In the genomic region with DNA sequence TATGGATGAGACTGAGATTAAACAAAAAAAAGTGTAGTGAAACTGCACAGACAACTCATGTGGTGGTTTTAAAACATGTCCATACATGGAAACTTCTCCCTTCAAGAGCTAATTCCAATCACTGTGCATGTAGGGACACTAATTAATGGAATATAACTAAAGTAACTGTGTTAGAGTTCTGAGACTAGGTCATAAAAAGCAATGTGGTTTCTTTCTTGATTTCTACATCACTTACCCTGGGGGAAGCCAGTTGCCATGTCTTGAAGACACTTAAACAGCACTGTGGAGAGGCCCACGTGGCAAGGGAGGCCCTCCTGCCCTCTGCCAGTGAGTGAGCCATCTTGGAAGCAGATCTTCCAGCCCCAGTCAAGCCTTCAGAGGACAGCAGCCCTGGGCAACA, we compare ENCODE assay signal across 27 cellular contexts.
DNase-seq lines count a peak whose midpoint lies in the region; ATAC-seq, FAIRE-seq and TF ChIP-seq lines count a peak whose summit lies in the region.
"Had no signal": no experiment of that assay in that cellular context is flagged by ENCODE, and none has a peak within 500 bp of the region (broad histone marks: within the 10 kb centered on the region; RNA-seq: fewer than 3 reads in every experiment).

No MANE protein-coding gene starts in this region.

- H3K9me3 ChIP-seq in Karpas-422 (ENCODE audit: low read length) (no peaks in the 10 kb centered on the region), SK-N-MC (ENCODE audit: low read depth, low read length) (no peaks in the 10 kb centered on the region), keratinocyte (ENCODE audit: control insufficient read depth, low read depth, low read length) (no peaks in the 10 kb centered on the region), left lung (no peaks in the 10 kb centered on the region), colonic mucosa (no peaks in the 10 kb centered on the region)
- H3K9me3 ChIP-seq: gastrocnemius medialis, mucosa of descending colon, right lobe of liver had no signal

- no peak for FAIRE-seq in keratinocyte (lab: Jason Lieb, UNC)
- FAIRE-seq: D721Med had no signal

- H2AFZ ChIP-seq in Karpas-422 (ENCODE audit: low read length) (peak overlapping the region; percentile 45; the same call in 1 of the 2 replicates), keratinocyte (ENCODE audit: control insufficient read depth, low read length) (peak overlapping the region; percentile 11)
- H2AFZ ChIP-seq: GM23338, parathyroid adenoma had no signal

- TF ChIP-seq CTCF in keratinocyte (optimal IDR thresholded peaks at IDR 0.05 in 1 of 3, IDR thresholded peaks at IDR 0.05 in 1 of 3, conservative IDR thresholded peaks at IDR 0.05 in 1 of 3; ENCODE audit: extremely low read depth in 1 of 3, insufficient read depth in 2 of 3, low read length in 3 of 3) (no peak), left lung (IDR thresholded peaks at IDR 0.05) (no peak), colonic mucosa (IDR thresholded peaks at IDR 0.05) (no peak)

- intact Hi-C loops in left lung (cut with DNase I) (no loop called here), colonic mucosa (cut with DNase I) (loop anchor here (5.0 kb wide), 2 partner anchors 91 to 124 kb away; no protein-coding TSS in a partner anchor)

- no peak overlapping the region for H3K9ac ChIP-seq in Karpas-422 (ENCODE audit: low read length)
- no peak overlapping the region for H3K9ac ChIP-seq in SK-N-MC (ENCODE audit: insufficient read length)
- no peak overlapping the region for H3K9ac ChIP-seq in keratinocyte (ENCODE audit: control insufficient read depth, extremely low read depth, insufficient read depth, low read length)
- no peak overlapping the region for H3K9ac ChIP-seq in colonic mucosa (ENCODE audit: low read depth in 2 of 2, low read length in 2 of 2)
- H3K9ac ChIP-seq: parathyroid adenoma had no signal

- dilution Hi-C loops in keratinocyte (cut with MboI; ENCODE audit: extremely low pct_ligation_motif_present, low sequenced_read_pairs), result no loop called here

- H3K9me2 ChIP-seq in Karpas-422 (replicated peaks; ENCODE audit: insufficient read depth, low read length), result no peaks in the 10 kb centered on the region

- H3K9me1 ChIP-seq in keratinocyte (ENCODE audit: control insufficient read depth, extremely low read depth, insufficient read depth, low read length), result peaks cover 3% of the 10 kb centered on the region

- H3K27ac ChIP-seq in Karpas-422 (ENCODE audit: low read length), result peak overlapping the region; percentile 90
- H3K27ac ChIP-seq in SK-N-MC, result peak overlapping the region; percentile 71
- peak overlapping the region; percentile 42 for H3K27ac ChIP-seq in keratinocyte (ENCODE audit: control insufficient read depth, insufficient read depth, low read length)
- H3K27ac ChIP-seq in left lung, result no peak overlapping the region
- H3K27ac ChIP-seq in colonic mucosa, result no peak overlapping the region
- H3K27ac ChIP-seq: parathyroid adenoma, right lobe of liver had no signal

- H3K79me2 ChIP-seq in Karpas-422 (ENCODE audit: low read length) (no peaks in the 10 kb centered on the region), keratinocyte (ENCODE audit: control insufficient read depth, insufficient read depth, low read length) (peaks cover 5% of the 10 kb centered on the region)

- H3K4me2 ChIP-seq in Karpas-422 (ENCODE audit: low read depth, low read length, poor library complexity, severe bottlenecking) (peak overlapping the region; percentile 57), keratinocyte (ENCODE audit: control insufficient read depth, extremely low read depth, insufficient read depth, low read depth, low read length) (no peak overlapping the region)
- H3K4me2 ChIP-seq: GM23338 had no signal

- no peaks in the 10 kb centered on the region for H3K27me3 ChIP-seq in Karpas-422 (ENCODE audit: low read length)
- no peaks in the 10 kb centered on the region for H3K27me3 ChIP-seq in keratinocyte (ENCODE audit: control insufficient read depth, extremely low read depth, insufficient read depth, low read length)
- no peaks in the 10 kb centered on the region for H3K27me3 ChIP-seq in left lung
- no peaks in the 10 kb centered on the region for H3K27me3 ChIP-seq in colonic mucosa
- H3K27me3 ChIP-seq: gastrocnemius medialis, right lobe of liver had no signal

- H3K4me3 ChIP-seq in Karpas-422 (ENCODE audit: low read length) (no peak overlapping the region), SK-N-MC (no peak overlapping the region), keratinocyte (ENCODE audit: control insufficient read depth in 2 of 3, extremely low read depth in 1 of 3, insufficient read depth in 2 of 3, low read depth in 1 of 3, low read length in 3 of 3) (no peak overlapping the region), left lung (no peak overlapping the region), colonic mucosa (no peak overlapping the region)
- H3K4me3 ChIP-seq: gastrocnemius medialis, GM23338, mucosa of descending colon, right lobe of liver had no signal

- H3K4me1 ChIP-seq in Karpas-422 (ENCODE audit: low read length) (peaks cover 55% of the 10 kb centered on the region), keratinocyte (ENCODE audit: control insufficient read depth, extremely low read depth, insufficient read depth, low read length) (peaks cover 30% of the 10 kb centered on the region), left lung (peaks cover 15 to 21% of the 10 kb centered on the region in 2 donors), colonic mucosa (no peaks in the 10 kb centered on the region)

- no peaks in the 10 kb centered on the region for H3K36me3 ChIP-seq in Karpas-422 (ENCODE audit: insufficient read depth, low read length)
- H3K36me3 ChIP-seq in SK-N-MC (ENCODE audit: insufficient read depth, low read length), result peaks cover 6% of the 10 kb centered on the region; the same call in 1 of the 2 replicates
- H3K36me3 ChIP-seq in keratinocyte (ENCODE audit: control insufficient read depth in 2 of 2, extremely low read depth in 1 of 2, insufficient read depth in 2 of 2, low read length in 2 of 2), result no peaks in the 10 kb centered on the region
- no peaks in the 10 kb centered on the region for H3K36me3 ChIP-seq in left lung
- H3K36me3 ChIP-seq in colonic mucosa, result no peaks in the 10 kb centered on the region
- H3K36me3 ChIP-seq: gastrocnemius medialis, right lobe of liver had no signal

- ATAC-seq in left lung (no peak), HG03442 (IDR thresholded peaks at IDR 0.05; ENCODE audit: unreplicated experiment) (no peak)
- ATAC-seq: activated CD8-positive, alpha-beta T cell treated with anti-CD3 and anti-CD28 coated beads, Interleukin-2, amount 10 ng/mL, durations not matched to agents 7 days and 5 days; gastrocnemius medialis; GM23338; left ventricle myocardium superior; mucosa of descending colon; right lobe of liver; T-cell had no signal

- DNase-seq in GF-D8 (lab: John Stamatoyannopoulos, UW) (peak; percentile 21), Karpas-422 (peak; percentile 41), SK-N-MC (ENCODE audit: low read depth, low spot score) (peak; percentile 81), keratinocyte (ENCODE audit: low read depth, low spot score) (no peak), left lung (no peak), COLO668 (lab: John Stamatoyannopoulos, UW; ENCODE audit: unreplicated experiment) (no peak), colonic mucosa (no peak)
- DNase-seq: activated CD4-positive, alpha-beta T cell treated with anti-CD3 and anti-CD28 coated beads for 1 hour; activated CD8-positive, alpha-beta T cell treated with anti-CD3 and anti-CD28 coated beads, Interleukin-2, amount 10 ng/mL, durations not matched to agents 7 days and 5 days; activated effector memory CD4-positive, alpha-beta T cell treated with anti-CD3 and anti-CD28 coated beads, Interleukin-2, amount 50 U/mL, for 16 hours; activated naive CD8-positive, alpha-beta T cell treated with anti-CD3 and anti-CD28 coated beads, Interleukin-2, amount 10 ng/mL, durations not matched to agents 7 days and 5 days; activated T-cell treated with anti-CD3 and anti-CD28 coated beads for 4 hours; gastrocnemius medialis; left ventricle myocardium superior; MM.1S; mucosa of descending colon; NCI-H2171 treated with DMSO at 0.1 percent for 48 hours; NCI-H526; OCI-M1; right lobe of liver; SIG-M5; stimulated activated naive CD4-positive, alpha-beta T cell treated with Interleukin-2 at 50 U/mL for 16 hours; T-cell had no signal

- H4K20me1 ChIP-seq in Karpas-422 (ENCODE audit: insufficient read depth, low read depth, low read length), result no peaks in the 10 kb centered on the region
- no peaks in the 10 kb centered on the region for H4K20me1 ChIP-seq in keratinocyte (ENCODE audit: control insufficient read depth, extremely low read depth, insufficient read depth, low read length)

Comparison
In these comparisons a context has a peak if more than half of its experiments do, and no peak if none do; other contexts are left out.
1. DNase-seq: peak in GF-D8 (single experiment), Karpas-422 (single experiment) and SK-N-MC (single experiment); none in keratinocyte (single experiment), left lung (0 of 2), COLO668 (single experiment) and colonic mucosa (single experiment).
2. H3K27ac ChIP-seq: peak in Karpas-422 (single experiment), SK-N-MC (single experiment) and keratinocyte (single experiment); none in left lung (0 of 2) and colonic mucosa (single experiment).